Comparison of ENCODE assay signal across 8 cellular contexts in genomic region chr7:127819975-127820778, GRCh38.
A peak's percentile ranks its signal among the peaks of the same experiment; 100 is the strongest.
DNase-seq lines count a peak whose midpoint lies in the region; ATAC-seq, FAIRE-seq and TF ChIP-seq lines count a peak whose summit lies in the region.
"Had no signal": no experiment of that assay in that cellular context is flagged by ENCODE, and none has a peak within 500 bp of the region (broad histone marks: within the 10 kb centered on the region; RNA-seq: fewer than 3 reads in every experiment).

No MANE protein-coding gene starts in this region.

- peak overlapping the region; percentile 58 for H3K4me2 ChIP-seq in osteoblast (ENCODE audit: insufficient read depth, low read length)

- ATAC-seq in HG03378 (IDR thresholded peaks at IDR 0.05; ENCODE audit: unreplicated experiment): no peak
- ATAC-seq in lower lobe of right lung: no peak
- ATAC-seq: left lung had no signal

- TF ChIP-seq CTCF in osteoblast (IDR thresholded peaks at IDR 0.05; ENCODE audit: extremely low read depth, low read depth, low read length) (no peak), lower lobe of right lung (IDR thresholded peaks at IDR 0.05) (no peak)

- H3K36me3 ChIP-seq in HUES6 (ENCODE audit: control insufficient read depth, insufficient read depth, low read length): no peaks in the 10 kb centered on the region
- no peaks in the 10 kb centered on the region for H3K36me3 ChIP-seq in osteoblast (ENCODE audit: insufficient read depth, low read length)
- H3K36me3 ChIP-seq in lower lobe of right lung: no peaks in the 10 kb centered on the region
- H3K36me3 ChIP-seq: left lung had no signal

- H3K4me1 ChIP-seq in HUES6 (ENCODE audit: control insufficient read depth, insufficient read depth, low read length) (peaks cover 51% of the 10 kb centered on the region), osteoblast (ENCODE audit: insufficient read depth, low read length) (peaks cover 13% of the 10 kb centered on the region), lower lobe of right lung (peaks cover 21% of the 10 kb centered on the region)

- H3K9ac ChIP-seq in HUES6 (ENCODE audit: low read length): peak overlapping the region; percentile 26

- H3K27me3 ChIP-seq in HUES6 (ENCODE audit: control insufficient read depth, insufficient read depth, low read length) (no peaks in the 10 kb centered on the region), osteoblast (ENCODE audit: insufficient read depth, low read length) (no peaks in the 10 kb centered on the region), lower lobe of right lung (ENCODE audit: low read depth) (no peaks in the 10 kb centered on the region)
- H3K27me3 ChIP-seq: left lung had no signal

- H3K79me2 ChIP-seq in osteoblast (ENCODE audit: insufficient read depth, low read length): peaks cover 90% of the 10 kb centered on the region

- intact Hi-C loops in lower lobe of right lung (cut with DNase I): no loop called here

- H3K27ac ChIP-seq in HUES6 (ENCODE audit: low read depth, low read length): peak overlapping the region; percentile 41; the same call in 1 of the 2 replicates
- peak overlapping the region; percentile 19 for H3K27ac ChIP-seq in osteoblast (ENCODE audit: low read depth, low read length)
- H3K27ac ChIP-seq in lower lobe of right lung: no peak overlapping the region

- no peak overlapping the region for H2AFZ ChIP-seq in osteoblast (ENCODE audit: low read length)

- DNase-seq in GM12892 (ENCODE audit: insufficient read length) (no peak), astrocyte of the hippocampus (ENCODE audit: low read depth, low spot score) (peak; percentile 79), osteoblast (ENCODE audit: insufficient read length, low spot score, missing footprints) (peak; percentile 62), NCI-H1417 (lab: John Stamatoyannopoulos, UW) (no peak), lower lobe of right lung (no peak)
- DNase-seq: left lung had no signal

- no peak for TF ChIP-seq POLR2A in GM12892 (IDR thresholded peaks at IDR 0.05; ENCODE audit: low read depth, low read length)

- H3K4me3 ChIP-seq in HUES6 (ENCODE audit: low read depth, low read length): no peak overlapping the region
- no peak overlapping the region for H3K4me3 ChIP-seq in osteoblast (ENCODE audit: insufficient read depth, low read length)
- no peak overlapping the region for H3K4me3 ChIP-seq in lower lobe of right lung
- H3K4me3 ChIP-seq: left lung had no signal

- peak; percentile 87 for FAIRE-seq in GM12892 (lab: Jason Lieb, UNC)

- H4K20me1 ChIP-seq in osteoblast (ENCODE audit: insufficient read depth, low read length): peaks cover 84% of the 10 kb centered on the region

- no peaks in the 10 kb centered on the region for H3K9me3 ChIP-seq in HUES6 (ENCODE audit: control insufficient read depth, insufficient read depth, low read depth, low read length)
- no peaks in the 10 kb centered on the region for H3K9me3 ChIP-seq in osteoblast (ENCODE audit: low read depth, low read length)
- no peaks in the 10 kb centered on the region for H3K9me3 ChIP-seq in lower lobe of right lung
- H3K9me3 ChIP-seq: left lung had no signal

Comparison
In these comparisons a context has a peak if more than half of its experiments do, and no peak if none do; other contexts are left out.
1. DNase-seq: peak in astrocyte of the hippocampus (single experiment) and osteoblast (single experiment); none in GM12892 (single experiment), NCI-H1417 (0 of 3) and lower lobe of right lung (single experiment).